In the genomic region with DNA sequence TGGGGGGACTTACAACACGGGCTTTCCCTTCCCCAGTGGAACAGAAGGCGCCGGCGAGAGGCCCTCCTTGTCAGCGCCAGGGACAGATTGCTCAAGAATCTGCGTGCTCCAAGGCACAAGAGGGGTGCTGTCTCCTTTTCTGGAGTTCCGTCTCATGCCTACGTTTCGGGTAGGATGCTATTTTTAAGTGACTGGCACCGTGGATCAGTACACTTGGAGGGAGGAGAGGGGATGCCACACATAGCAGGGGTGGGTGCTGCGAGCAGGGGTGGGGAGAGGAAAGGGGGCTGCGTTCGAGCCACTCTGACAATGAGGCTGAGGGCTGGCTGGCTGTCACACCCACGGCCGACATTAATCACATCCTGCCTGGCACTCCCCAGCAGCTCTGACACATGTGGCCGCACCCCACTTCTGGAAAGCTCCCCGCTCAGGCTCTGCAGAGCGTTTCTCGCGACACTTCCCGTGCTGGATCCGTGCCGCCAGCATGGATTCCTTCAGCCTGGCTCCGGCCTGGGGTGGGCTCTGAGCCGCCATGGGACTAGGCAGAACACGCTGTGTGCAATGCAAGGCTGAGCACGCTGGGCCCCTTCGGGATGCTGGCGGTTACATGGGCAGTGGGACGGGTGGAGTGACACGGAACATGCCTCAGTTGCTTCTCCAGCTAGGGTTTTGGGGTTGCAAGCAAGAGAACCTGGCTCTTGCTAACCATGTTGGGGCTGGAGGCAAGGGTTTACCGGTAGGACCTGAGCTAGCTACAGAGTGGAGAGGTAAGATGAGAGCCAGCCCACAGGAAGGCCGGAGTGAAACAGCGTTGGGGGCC, we compare ENCODE assay signal across 8 cellular contexts. TPM values are rescaled to one million over a fixed set of nuclear protein-coding genes. Genes with fewer than 3 reads are reported as not detected.
A peak's percentile ranks its signal among the peaks of the same experiment; 100 is the strongest.
DNase-seq lines count a peak whose midpoint lies in the region; ATAC-seq and TF ChIP-seq lines count a peak whose summit lies in the region.
"Not testable (repeated sequence)": the region's sequence is repeated elsewhere in the genome, so short reads cannot be mapped to it uniquely, and the experiment has no call there.

No MANE protein-coding gene starts in this region.

- POLR2A ChIA-PET in Panc1 (lab: Charles Lee) = not testable (repeated sequence)

- H3K4me3 ChIP-seq in Panc1 (ENCODE audit: low read depth in 2 of 2, low read length in 2 of 2); mucosa of descending colon; sigmoid colon; thyroid gland (replicated peaks in 1 of 3): not testable (repeated sequence)
- peak overlapping the region in 9 of 12 donors; percentile 15 to 46 (median 32) for H3K4me3 ChIP-seq in heart left ventricle

- H3K27me3 Mint-ChIP-seq in effector memory CD8-positive, alpha-beta T cell = peaks cover 19 to 26% of the 10 kb centered on the region in 2 donors

- H3K27ac ChIP-seq in Panc1 (ENCODE audit: low read length) = not testable (repeated sequence)
- H3K27ac ChIP-seq in angular gyrus (ENCODE audit: low read depth, low read length) (peak overlapping the region; percentile 88), heart left ventricle (peak overlapping the region; percentile 72 to 99 (median 86)), sigmoid colon (peak overlapping the region; percentile 59 to 71 (median 66)), thyroid gland (peak overlapping the region in 2 of 3 donors; percentile 46 to 67)

- not testable (repeated sequence) for TF ChIP-seq EP300 in sigmoid colon (IDR thresholded peaks at IDR 0.05)

- not testable (repeated sequence) for H3K4me3 Mint-ChIP-seq in effector memory CD8-positive, alpha-beta T cell

- TF ChIP-seq POLR2A in heart left ventricle (IDR thresholded peaks at IDR 0.05); sigmoid colon (IDR thresholded peaks at IDR 0.05); thyroid gland (IDR thresholded peaks at IDR 0.05): not testable (repeated sequence)

- H3K9me3 Mint-ChIP-seq in effector memory CD8-positive, alpha-beta T cell = not testable (repeated sequence)

- not testable (repeated sequence) for H3K9me3 ChIP-seq in Panc1 (ENCODE audit: control insufficient read depth, insufficient read depth, low read depth, low read length); heart left ventricle; mucosa of descending colon; sigmoid colon; thyroid gland

- DNase-seq in AG20443 (ENCODE audit: low spot score) = peak; percentile 84
- not testable (repeated sequence) for DNase-seq in Panc1 (ENCODE audit: low read depth, low spot score); effector memory CD8-positive, alpha-beta T cell; mucosa of descending colon; sigmoid colon; thyroid gland
- DNase-seq in heart left ventricle = peak; percentile 72 to 84 (median 77)

- CTCF ChIA-PET in Panc1 (lab: Charles Lee) = not testable (repeated sequence)

- BruUV-seq in Panc1 (replicated peaks; lab: Mats Ljungman, UMichigan) = not testable (repeated sequence)

- H3K27me3 ChIP-seq in Panc1 (ENCODE audit: control insufficient read depth, insufficient read depth, low read length); heart left ventricle; sigmoid colon; thyroid gland: not testable (repeated sequence)

- ATAC-seq in Panc1 (peak; percentile 60; the same call in 1 of the 2 replicates), heart left ventricle (peak; percentile 58 to 86 (median 82)), mucosa of descending colon (peak; percentile 46)
- ATAC-seq in effector memory CD8-positive, alpha-beta T cell (replicated peaks) = peak; percentile 83

- H3K36me3 Mint-ChIP-seq in effector memory CD8-positive, alpha-beta T cell (ENCODE audit: insufficient read depth) = not testable (repeated sequence)

- intact Hi-C loops in Panc1 (cut with micrococcal nuclease; ENCODE audit: unreplicated experiment); heart left ventricle (cut with DNase I); mucosa of descending colon (cut with DNase I, micrococcal nuclease); sigmoid colon (cut with DNase I); thyroid gland (cut with DNase I): not testable (repeated sequence)

- in situ Hi-C loops in Panc1 (cut with HindIII; ENCODE audit: low pct_unique_long_range_greater_than_20kb, low sequenced_read_pairs) = not testable (repeated sequence)

- 42 to 55% (median 51%) methylated on average over 17 to 33 of the region's 34 CpGs for WGBS in heart left ventricle, 4 donors
- WGBS in sigmoid colon, 2 donors = 72 to 77% methylated on average over 31 to 34 of the region's 34 CpGs
- 73 to 76% methylated on average over 15 to 29 of the region's 34 CpGs for WGBS in thyroid gland, 2 donors

- not testable (repeated sequence) for H3K27ac Mint-ChIP-seq in effector memory CD8-positive, alpha-beta T cell

- H3K4me1 ChIP-seq in Panc1 (ENCODE audit: control insufficient read depth, insufficient read depth, low read length); mucosa of descending colon (ENCODE audit: low read depth); thyroid gland: not testable (repeated sequence)
- H3K4me1 ChIP-seq in heart left ventricle (peaks cover 0 to 35% (median 21%) of the 10 kb centered on the region in 12 donors), sigmoid colon (peaks cover 0 to 19% (median 3%) of the 10 kb centered on the region in 4 donors)

- not testable (repeated sequence) for H3K36me3 ChIP-seq in Panc1 (ENCODE audit: control insufficient read depth, insufficient read depth, low read length); heart left ventricle; mucosa of descending colon (ENCODE audit: low read depth); sigmoid colon; thyroid gland

- TF ChIP-seq CTCF in Panc1 (IDR thresholded peaks at IDR 0.05); heart left ventricle (IDR thresholded peaks at IDR 0.05); mucosa of descending colon (IDR thresholded peaks at IDR 0.05); sigmoid colon (IDR thresholded peaks at IDR 0.05); thyroid gland (IDR thresholded peaks at IDR 0.05): not testable (repeated sequence)

- H3K4me1 Mint-ChIP-seq in effector memory CD8-positive, alpha-beta T cell (ENCODE audit: low read depth in 2 of 2) = not testable (repeated sequence)

RNA-seq across cellular contexts. Expression of a gene that starts 25.0 kb away (rescaled TPM):
- total RNA-seq in Panc1 (2021; ENCODE audit: unreplicated experiment) (35.0 TPM), heart left ventricle (10 to 100 TPM in 6 of 9 donors, 1 to 10 TPM in 3; 9.2 to 18.4 (median 16.4) TPM), mucosa of descending colon (10 to 100 TPM; 30.3 to 36.4 (median 32.3) TPM), sigmoid colon (10 to 100 TPM; 11.4 to 23.8 (median 15.2) TPM), thyroid gland (10 to 100 TPM; 23.0 to 70.0 (median 27.6) TPM)
- 20.3 TPM for polyA plus RNA-seq in Panc1 (2012; ENCODE audit: insufficient read length)
- polyA plus RNA-seq in heart left ventricle (10 to 100 TPM in 1 of 2 donors, 1 to 10 TPM in 1; 6.4 to 10.5 TPM), sigmoid colon (10 to 100 TPM in 1 of 3 donors, 1 to 10 TPM in 2; 6.0 to 11.8 (median 7.2) TPM)
